Comparison of ENCODE assay signal across 12 cellular contexts in the genomic region with DNA sequence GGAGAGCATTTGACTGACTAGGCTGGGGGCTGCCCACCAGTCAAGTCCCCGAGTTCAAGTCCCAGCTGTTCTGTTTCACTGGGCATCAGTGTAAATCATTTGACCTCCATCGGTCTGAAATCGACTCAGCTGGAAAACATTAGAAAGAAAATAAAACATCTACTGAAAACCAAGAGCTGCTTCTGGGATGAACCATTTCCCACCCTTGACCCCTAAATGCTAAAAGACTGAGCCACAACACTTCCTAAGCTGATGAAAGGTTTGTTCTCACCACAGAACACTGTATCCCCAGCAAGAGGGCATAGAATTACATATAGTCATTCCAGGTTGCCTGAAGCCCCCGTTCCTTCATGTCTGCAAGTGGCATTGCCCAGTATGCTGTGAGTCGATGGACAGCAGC.
DNase-seq lines count a peak whose midpoint lies in the region; ATAC-seq and TF ChIP-seq lines count a peak whose summit lies in the region.
"Had no signal": no experiment of that assay in that cellular context is flagged by ENCODE, and none has a peak within 500 bp of the region (broad histone marks: within the 10 kb centered on the region; RNA-seq: fewer than 3 reads in every experiment).

No MANE protein-coding gene starts in this region.

- peaks cover 29 to 60% of the 10 kb centered on the region in 2 donors for H3K4me1 ChIP-seq in thoracic aorta (ENCODE audit: control insufficient read depth in 1 of 2, low read depth in 2 of 2)

- H3K27me3 ChIP-seq in thoracic aorta (replicated peaks; ENCODE audit: insufficient read depth) = no peaks in the 10 kb centered on the region

- H3K36me3 ChIP-seq in thoracic aorta = no peaks in the 10 kb centered on the region

- intact Hi-C loops in activated CD4-positive, alpha-beta T cell treated with anti-CD3 and anti-CD28 coated beads for 36 hours (cut with DNase I, micrococcal nuclease) = loop anchor here in 1 of 2 experiments (5.0 kb wide), 2 partner anchors 152 to 257 kb away; no protein-coding TSS in a partner anchor

- TF ChIP-seq CTCF in thoracic aorta (IDR thresholded peaks at IDR 0.05) = no peak

- CTCF ChIA-PET in activated CD4-positive, alpha-beta T cell treated with anti-CD3 and anti-CD28 coated beads for 36 hours (lab: Charles Lee) = interaction anchor here (0.7 to 1.9 kb wide), 9 partner anchors 9 to 433 kb away, joined by 3 to 26 read pairs (median 4); no protein-coding TSS in a partner anchor

- H3K36me3 Mint-ChIP-seq in activated CD4-positive, alpha-beta T cell treated with anti-CD3 and anti-CD28 coated beads for 36 hours (ENCODE audit: low read depth) = no peaks in the 10 kb centered on the region

- peaks cover 67% of the 10 kb centered on the region for H3K4me1 Mint-ChIP-seq in activated CD4-positive, alpha-beta T cell treated with anti-CD3 and anti-CD28 coated beads for 36 hours

- POLR2A ChIA-PET in activated CD4-positive, alpha-beta T cell treated with anti-CD3 and anti-CD28 coated beads for 36 hours (lab: Charles Lee) = interaction anchor here (1.2 kb wide), 1 partner anchor 35 kb away, joined by 3 read pairs; no protein-coding TSS in a partner anchor

- peak overlapping the region; percentile 1 for H3K27ac Mint-ChIP-seq in activated CD4-positive, alpha-beta T cell treated with anti-CD3 and anti-CD28 coated beads for 36 hours

- no peak overlapping the region for H3K4me3 ChIP-seq in thoracic aorta

- H3K9me3 ChIP-seq in thoracic aorta = no peaks in the 10 kb centered on the region

- H3K27me3 Mint-ChIP-seq in activated CD4-positive, alpha-beta T cell treated with anti-CD3 and anti-CD28 coated beads for 36 hours = no peaks in the 10 kb centered on the region

- no peak for ATAC-seq in activated CD4-positive, alpha-beta T cell treated with anti-CD3 and anti-CD28 coated beads for 36 hours
- ATAC-seq in thoracic aorta (ENCODE audit: insufficient number of reproducible peaks, low FRiP score, low read depth) = no peak

- H3K4me3 Mint-ChIP-seq in activated CD4-positive, alpha-beta T cell treated with anti-CD3 and anti-CD28 coated beads for 36 hours = no peak overlapping the region

- no peak for DNase-seq in activated CD4-positive, alpha-beta T cell treated with anti-CD3 and anti-CD28 coated beads for 36 hours
- DNase-seq in activated CD4-positive, alpha-beta T cell treated with anti-CD3 and anti-CD28 coated beads, Interleukin-2, amount 50 U/mL, for 48 hours = no peak
- DNase-seq in amniotic epithelial cell (ENCODE audit: low read depth) (peak; percentile 41), iris pigment epithelial cell (ENCODE audit: low read depth) (peak; percentile 84), thoracic aorta (ENCODE audit: low spot score) (no peak), NAMALWA (ENCODE audit: low spot score) (no peak), NCI-H2196 (lab: John Stamatoyannopoulos, UW; ENCODE audit: unreplicated experiment) (no peak), NCI-H774 (lab: John Stamatoyannopoulos, UW) (no peak)
- DNase-seq: central memory CD4-positive, alpha-beta T cell; glutamatergic neuron; NCI-H510A treated with DMSO at 0.1 percent for 48 hours; stimulated activated naive CD4-positive, alpha-beta T cell treated with Interleukin-2 at 50 U/mL for 16 hours had no signal

- no peaks in the 10 kb centered on the region for H3K9me3 Mint-ChIP-seq in activated CD4-positive, alpha-beta T cell treated with anti-CD3 and anti-CD28 coated beads for 36 hours (ENCODE audit: low read depth)

- peak overlapping the region; percentile 60 to 74 for H3K27ac ChIP-seq in thoracic aorta

Comparison
In these comparisons a context has a peak if more than half of its experiments do, and no peak if none do; other contexts are left out.
1. DNase-seq: peak in amniotic epithelial cell (single experiment) and iris pigment epithelial cell (single experiment); none in activated CD4-positive, alpha-beta T cell treated with anti-CD3 and anti-CD28 coated beads for 36 hours (single experiment), activated CD4-positive, alpha-beta T cell treated with anti-CD3 and anti-CD28 coated beads, Interleukin-2, amount 50 U/mL, for 48 hours (0 of 2), thoracic aorta (single experiment), NAMALWA (single experiment), NCI-H2196 (single experiment) and NCI-H774 (single experiment).